1 cellular context compared by ENCODE assay signal in the genomic region with DNA sequence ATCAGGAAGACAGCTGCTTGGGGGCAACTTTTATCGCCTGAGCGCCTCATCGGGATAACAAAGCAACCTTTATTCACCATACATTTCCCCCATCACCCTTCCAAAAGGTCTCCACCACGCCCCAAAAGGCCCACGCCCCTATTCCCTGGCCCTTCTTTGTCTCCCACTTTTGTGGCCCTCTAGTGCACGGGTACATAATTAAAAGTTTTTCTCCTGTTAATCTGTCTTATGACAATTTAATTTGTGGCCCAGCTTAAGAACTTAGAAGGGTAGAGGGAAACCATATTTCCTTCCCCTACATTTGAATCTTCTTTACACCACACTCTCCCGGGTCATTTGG.
TF ChIP-seq lines count a peak whose summit lies in the region.

No MANE protein-coding gene starts in this region.

TF ChIP-seq in GM23338, 12 proteins besides CTCF, POLR2A, EP300 and RAD21 (continued from another document):
- no peak for TF ChIP-seq POLR2AphosphoS5 (IDR thresholded peaks at IDR 0.05; ENCODE audit: low read depth)
